Comparison of ENCODE assay signal across 25 cellular contexts in genomic region chr19:32164384-32164992, GRCh38.
"Had no signal": no experiment of that assay in that cellular context is flagged by ENCODE, and none has a peak within 500 bp of the region (broad histone marks: within the 10 kb centered on the region; RNA-seq: fewer than 3 reads in every experiment).

No MANE protein-coding gene starts in this region.

- H3K27ac Mint-ChIP-seq: naive thymus-derived CD4-positive, alpha-beta T cell; nephron; stimulated activated naive CD8-positive, alpha-beta T cell treated with anti-CD3 and anti-CD28 coated beads, Interleukin-15, amount 100 ng/mL, for 72 hours had no signal

- H3K4me3 Mint-ChIP-seq: naive thymus-derived CD4-positive, alpha-beta T cell; nephron; stimulated activated naive CD8-positive, alpha-beta T cell treated with anti-CD3 and anti-CD28 coated beads, Interleukin-15, amount 100 ng/mL, for 72 hours had no signal

- H3K4me1 Mint-ChIP-seq: naive thymus-derived CD4-positive, alpha-beta T cell; nephron; stimulated activated naive CD8-positive, alpha-beta T cell treated with anti-CD3 and anti-CD28 coated beads, Interleukin-15, amount 100 ng/mL, for 72 hours had no signal

- DNase-seq: colonic mucosa; dermis blood vessel endothelial cell; effector memory CD4-positive, alpha-beta T cell; esophagus squamous epithelium; foreskin melanocyte; glutamatergic neuron; heart right ventricle; hippocampal formation; left cardiac atrium; left lung; mesenchymal stem cell; midbrain; naive thymus-derived CD4-positive, alpha-beta T cell; occipital lobe; pancreas; retina; stimulated activated CD4-positive, alpha-beta T cell treated with anti-CD3 and anti-CD28 coated beads, Interleukin-12 subunit alpha, Interleukin-12 subunit beta, amount 100 ng/mL, for 4 hours; stimulated activated CD4-positive, alpha-beta T cell treated with anti-CD3 and anti-CD28 coated beads, Interleukin-1b, Interleukin-23, amount 100 ng/mL, for 48 hours; stimulated activated CD4-positive, alpha-beta T cell treated with anti-CD3 and anti-CD28 coated beads, Interleukin-4, amount 100 ng/mL, for 1 hour; stimulated activated CD8-positive, alpha-beta memory T cell treated with anti-CD3 and anti-CD28 coated beads, Interleukin-4, amount 100 ng/mL, for 48 hours; stimulated activated naive CD4-positive, alpha-beta T cell; stimulated activated naive CD8-positive, alpha-beta T cell treated with anti-CD3 and anti-CD28 coated beads, Interleukin-15, amount 100 ng/mL, for 72 hours; transverse colon had no signal

- H3K36me3 Mint-ChIP-seq: naive thymus-derived CD4-positive, alpha-beta T cell had no signal

- ATAC-seq: heart right ventricle; left cardiac atrium; left lung; naive thymus-derived CD4-positive, alpha-beta T cell; pancreas; sciatic nerve; stimulated activated naive CD8-positive, alpha-beta T cell treated with anti-CD3 and anti-CD28 coated beads, Interleukin-15, amount 100 ng/mL, for 72 hours had no signal
